11 cellular contexts compared by ENCODE assay signal in the genomic region with DNA sequence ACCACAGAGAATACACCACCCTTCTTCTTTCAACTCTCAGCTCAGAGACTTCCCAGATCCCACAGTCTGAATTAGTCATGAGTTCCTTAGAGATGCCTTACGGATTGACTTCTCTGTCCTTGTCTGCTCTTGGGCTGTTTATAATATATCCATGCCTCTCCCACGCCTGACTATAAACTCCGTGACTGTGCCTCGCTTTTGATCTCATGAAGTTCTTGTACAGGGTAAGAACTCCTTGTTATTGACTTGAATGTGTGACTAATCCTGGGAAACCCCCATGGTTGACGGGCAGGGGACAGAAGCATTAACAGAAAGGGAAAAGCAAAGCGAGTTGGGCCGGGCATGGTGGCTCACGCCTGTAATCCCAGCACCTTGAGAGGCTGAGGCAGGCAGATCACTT.
A peak's percentile ranks its signal among the peaks of the same experiment; 100 is the strongest.
DNase-seq lines count a peak whose midpoint lies in the region; ATAC-seq and TF ChIP-seq lines count a peak whose summit lies in the region.
"Had no signal": no experiment of that assay in that cellular context is flagged by ENCODE, and none has a peak within 500 bp of the region (broad histone marks: within the 10 kb centered on the region; RNA-seq: fewer than 3 reads in every experiment).

No MANE protein-coding gene starts in this region.

- H3K79me2 ChIP-seq in hepatocyte, result no peaks in the 10 kb centered on the region

- H3K4me1 Mint-ChIP-seq in activated T-helper 17 cell treated with anti-CD3 and anti-CD28 coated beads, Interleukin-2, amount 50 U/mL, for 72 hours, result peaks cover 19% of the 10 kb centered on the region
- peaks cover 41% of the 10 kb centered on the region for H3K4me1 Mint-ChIP-seq in activated T-helper 1 cell treated with anti-CD3 and anti-CD28 coated beads, Interleukin-12 subunit alpha, Interleukin-12 subunit beta, Interleukin-2, Interleukin-4 antibody, amounts not matched to agents 30 ng/mL and 10 ng/mL and 1 ng/mL, durations not matched to agents 14 hours and 24 hours and 36 hours (ENCODE audit: low read depth)

- H3K4me1 ChIP-seq in hepatocyte (ENCODE audit: insufficient read depth), result peaks cover 4% of the 10 kb centered on the region

- H3K4me2 ChIP-seq in hepatocyte, result no peak overlapping the region

- no peaks in the 10 kb centered on the region for H4K20me1 ChIP-seq in hepatocyte (ENCODE audit: insufficient read depth, poor library complexity, severe bottlenecking)

- H3K4me3 Mint-ChIP-seq in activated T-helper 17 cell treated with anti-CD3 and anti-CD28 coated beads, Interleukin-2, amount 50 U/mL, for 72 hours, result peak overlapping the region; percentile 5
- H3K4me3 Mint-ChIP-seq in activated T-helper 1 cell treated with anti-CD3 and anti-CD28 coated beads, Interleukin-12 subunit alpha, Interleukin-12 subunit beta, Interleukin-2, Interleukin-4 antibody, amounts not matched to agents 30 ng/mL and 10 ng/mL and 1 ng/mL, durations not matched to agents 14 hours and 24 hours and 36 hours, result no peak overlapping the region
- H3K4me3 Mint-ChIP-seq: T-cell had no signal

- peak; percentile 17 for DNase-seq in stimulated activated CD4-positive, alpha-beta T cell treated with anti-CD3 and anti-CD28 coated beads, Interleukin-4, amount 100 ng/mL, for 1 hour
- no peak for DNase-seq in stimulated activated CD4-positive, alpha-beta T cell treated with anti-CD3 and anti-CD28 coated beads, Interleukin-1b, Interleukin-23, amount 100 ng/mL, for 48 hours
- DNase-seq in hepatocyte (ENCODE audit: low spot score), result peak; percentile 54
- no peak for DNase-seq in globus pallidus (ENCODE audit: low spot score)
- DNase-seq in activated T-helper 1 cell treated with anti-CD3 and anti-CD28 coated beads, Interleukin-12 subunit alpha, Interleukin-12 subunit beta, Interleukin-2, Interleukin-4 antibody, amounts not matched to agents 30 ng/mL and 10 ng/mL and 1 ng/mL, durations not matched to agents 14 hours and 24 hours and 36 hours (ENCODE audit: low spot score), result no peak
- no peak for DNase-seq in NCI-H1694 treated with DMSO at 0.1 percent for 48 hours (lab: John Stamatoyannopoulos, UW)
- DNase-seq: NCI-H1092 treated with DMSO at 0.1 percent for 48 hours, NCI-H748 treated with DMSO at 0.1 percent for 48 hours, T-cell had no signal

- intact Hi-C loops in activated T-helper 1 cell treated with anti-CD3 and anti-CD28 coated beads, Interleukin-12 subunit alpha, Interleukin-12 subunit beta, Interleukin-2, Interleukin-4 antibody, amounts not matched to agents 30 ng/mL and 10 ng/mL and 1 ng/mL, durations not matched to agents 14 hours and 24 hours and 36 hours (cut with micrococcal nuclease), result loop anchor here (10.0 kb wide), 1 partner anchor 977 kb away; no protein-coding TSS in a partner anchor

- H3K4me3 ChIP-seq in hepatocyte, result no peak overlapping the region

- 65% methylated on average over 8 of the region's 8 CpGs for WGBS in hepatocyte (ENCODE audit: low lambda C conversion rate, missing lambda C conversion rate)

- no peaks in the 10 kb centered on the region for H3K36me3 Mint-ChIP-seq in activated T-helper 17 cell treated with anti-CD3 and anti-CD28 coated beads, Interleukin-2, amount 50 U/mL, for 72 hours (ENCODE audit: low read depth)
- no peaks in the 10 kb centered on the region for H3K36me3 Mint-ChIP-seq in activated T-helper 1 cell treated with anti-CD3 and anti-CD28 coated beads, Interleukin-12 subunit alpha, Interleukin-12 subunit beta, Interleukin-2, Interleukin-4 antibody, amounts not matched to agents 30 ng/mL and 10 ng/mL and 1 ng/mL, durations not matched to agents 14 hours and 24 hours and 36 hours (ENCODE audit: low read depth)
- H3K36me3 Mint-ChIP-seq: T-cell had no signal

- no peaks in the 10 kb centered on the region for H3K27me3 Mint-ChIP-seq in activated T-helper 17 cell treated with anti-CD3 and anti-CD28 coated beads, Interleukin-2, amount 50 U/mL, for 72 hours
- peaks cover 3% of the 10 kb centered on the region for H3K27me3 Mint-ChIP-seq in activated T-helper 1 cell treated with anti-CD3 and anti-CD28 coated beads, Interleukin-12 subunit alpha, Interleukin-12 subunit beta, Interleukin-2, Interleukin-4 antibody, amounts not matched to agents 30 ng/mL and 10 ng/mL and 1 ng/mL, durations not matched to agents 14 hours and 24 hours and 36 hours (ENCODE audit: insufficient read depth)

- no peaks in the 10 kb centered on the region for H3K27me3 ChIP-seq in hepatocyte

- peak overlapping the region; percentile 27 for H3K27ac Mint-ChIP-seq in activated T-helper 17 cell treated with anti-CD3 and anti-CD28 coated beads, Interleukin-2, amount 50 U/mL, for 72 hours
- no peak overlapping the region for H3K27ac Mint-ChIP-seq in activated T-helper 1 cell treated with anti-CD3 and anti-CD28 coated beads, Interleukin-12 subunit alpha, Interleukin-12 subunit beta, Interleukin-2, Interleukin-4 antibody, amounts not matched to agents 30 ng/mL and 10 ng/mL and 1 ng/mL, durations not matched to agents 14 hours and 24 hours and 36 hours

- H2AFZ ChIP-seq in hepatocyte, result no peak overlapping the region

- no peaks in the 10 kb centered on the region for H3K9me3 Mint-ChIP-seq in activated T-helper 17 cell treated with anti-CD3 and anti-CD28 coated beads, Interleukin-2, amount 50 U/mL, for 72 hours
- H3K9me3 Mint-ChIP-seq in activated T-helper 1 cell treated with anti-CD3 and anti-CD28 coated beads, Interleukin-12 subunit alpha, Interleukin-12 subunit beta, Interleukin-2, Interleukin-4 antibody, amounts not matched to agents 30 ng/mL and 10 ng/mL and 1 ng/mL, durations not matched to agents 14 hours and 24 hours and 36 hours, result no peaks in the 10 kb centered on the region
- H3K9me3 Mint-ChIP-seq: T-cell had no signal

- no peaks in the 10 kb centered on the region for H3K9me2 ChIP-seq in hepatocyte (replicated peaks; ENCODE audit: insufficient read depth)

- no peak overlapping the region for H3K27ac ChIP-seq in hepatocyte

- peak; percentile 78 for ATAC-seq in activated T-helper 17 cell treated with anti-CD3 and anti-CD28 coated beads, Interleukin-2, amount 50 U/mL, for 72 hours (replicated peaks)
- no peak for ATAC-seq in GM21360 (IDR thresholded peaks at IDR 0.05; ENCODE audit: unreplicated experiment)
- ATAC-seq: T-cell had no signal

- no peaks in the 10 kb centered on the region for H3K36me3 ChIP-seq in hepatocyte (replicated peaks; ENCODE audit: insufficient read depth, low read depth)

- TF ChIP-seq CTCF in hepatocyte (IDR thresholded peaks at IDR 0.05; ENCODE audit: poor library complexity), result no peak

- no peaks in the 10 kb centered on the region for H3K9me3 ChIP-seq in hepatocyte (ENCODE audit: low read depth)

Comparison
In these comparisons a context has a peak if more than half of its experiments do, and no peak if none do; other contexts are left out.
1. DNase-seq: peak in stimulated activated CD4-positive, alpha-beta T cell treated with anti-CD3 and anti-CD28 coated beads, Interleukin-4, amount 100 ng/mL, for 1 hour (single experiment) and hepatocyte (single experiment); none in stimulated activated CD4-positive, alpha-beta T cell treated with anti-CD3 and anti-CD28 coated beads, Interleukin-1b, Interleukin-23, amount 100 ng/mL, for 48 hours (single experiment), globus pallidus (single experiment), activated T-helper 1 cell treated with anti-CD3 and anti-CD28 coated beads, Interleukin-12 subunit alpha, Interleukin-12 subunit beta, Interleukin-2, Interleukin-4 antibody, amounts not matched to agents 30 ng/mL and 10 ng/mL and 1 ng/mL, durations not matched to agents 14 hours and 24 hours and 36 hours (single experiment) and NCI-H1694 treated with DMSO at 0.1 percent for 48 hours (single experiment).